ENCODE assay signal across 18 cellular contexts in the genomic region with DNA sequence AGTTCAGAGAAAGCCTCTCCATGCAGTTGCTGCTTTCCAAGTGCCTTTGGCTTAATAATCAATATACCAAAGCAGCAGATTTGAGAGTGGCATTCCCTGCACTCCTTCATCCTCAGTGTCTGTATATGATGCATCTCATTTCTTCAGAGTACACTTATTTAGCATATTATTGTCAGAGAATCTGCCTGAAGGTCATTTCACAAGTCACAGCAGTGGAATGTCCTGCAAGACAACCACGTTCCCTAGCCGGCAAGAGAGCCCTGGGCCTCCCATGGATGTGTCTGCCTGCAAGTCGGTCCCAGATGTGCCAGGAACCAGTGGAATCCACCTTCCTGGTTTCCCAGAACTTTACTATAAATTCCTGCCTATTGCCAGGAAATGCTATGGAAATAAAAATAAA.
A peak's percentile ranks its signal among the peaks of the same experiment; 100 is the strongest.
DNase-seq lines count a peak whose midpoint lies in the region; ATAC-seq, FAIRE-seq and TF ChIP-seq lines count a peak whose summit lies in the region.
"Had no signal": no experiment of that assay in that cellular context is flagged by ENCODE, and none has a peak within 500 bp of the region (broad histone marks: within the 10 kb centered on the region; RNA-seq: fewer than 3 reads in every experiment).

No MANE protein-coding gene starts in this region.

- no peak for ATAC-seq in activated CD8-positive, alpha-beta T cell treated with anti-CD3 and anti-CD28 coated beads for 36 hours
- no peak for ATAC-seq in HG03469 (IDR thresholded peaks at IDR 0.05; ENCODE audit: unreplicated experiment)

- no peak for TF ChIP-seq EP300 in esophagus muscularis mucosa (IDR thresholded peaks at IDR 0.05)

- no peak overlapping the region for H2AK5ac ChIP-seq in mesenchymal stem cell (ENCODE audit: low read length, severe bottlenecking)

- H3K36me3 ChIP-seq in esophagus muscularis mucosa (no peaks in the 10 kb centered on the region), mesenchymal stem cell (ENCODE audit: control insufficient read depth in 1 of 2, insufficient read depth in 2 of 2, low read depth in 1 of 2, low read length in 2 of 2) (no peaks in the 10 kb centered on the region), HAP-1 (replicated peaks) (no peaks in the 10 kb centered on the region)

- no peak for FAIRE-seq in GM12891 (lab: Jason Lieb, UNC)
- FAIRE-seq: RCC 7860 had no signal

- no peaks in the 10 kb centered on the region for H3K4me1 Mint-ChIP-seq in activated CD8-positive, alpha-beta T cell treated with anti-CD3 and anti-CD28 coated beads for 36 hours (ENCODE audit: low read depth)

- intact Hi-C loops in esophagus muscularis mucosa (cut with DNase I): no loop called here
- intact Hi-C loops in activated CD8-positive, alpha-beta T cell treated with anti-CD3 and anti-CD28 coated beads for 36 hours (cut with micrococcal nuclease): no loop called here

- no peaks in the 10 kb centered on the region for H3K9me3 Mint-ChIP-seq in activated CD8-positive, alpha-beta T cell treated with anti-CD3 and anti-CD28 coated beads for 36 hours
- H3K9me3 Mint-ChIP-seq: CD4-positive, alpha-beta T cell; H9 had no signal

- in situ Hi-C loops in HAP-1 (cut with MboI; ENCODE audit: low sequenced_read_pairs): no loop called here

- H3K9ac ChIP-seq in mesenchymal stem cell (ENCODE audit: low read length): no peak overlapping the region

- no peak overlapping the region for H2AFZ ChIP-seq in mesenchymal stem cell (ENCODE audit: low read depth, low read length)

- H3K4me3 Mint-ChIP-seq in activated CD8-positive, alpha-beta T cell treated with anti-CD3 and anti-CD28 coated beads for 36 hours: no peak overlapping the region
- H3K4me3 Mint-ChIP-seq: CD4-positive, alpha-beta T cell; H9 had no signal

- no peak overlapping the region for H3K23ac ChIP-seq in mesenchymal stem cell (ENCODE audit: low read length in 2 of 2)

- CTCF ChIA-PET in activated CD8-positive, alpha-beta T cell treated with anti-CD3 and anti-CD28 coated beads for 36 hours (lab: Charles Lee): interaction anchor here (1.3 kb wide), 1 partner anchor 288 kb away, joined by 3 read pairs; no protein-coding TSS in a partner anchor

- no peak overlapping the region for H3K27ac Mint-ChIP-seq in activated CD8-positive, alpha-beta T cell treated with anti-CD3 and anti-CD28 coated beads for 36 hours
- H3K27ac Mint-ChIP-seq: CD4-positive, alpha-beta T cell had no signal

- TF ChIP-seq CTCF in AG10803 (conservative IDR thresholded peaks at IDR 0.05; ENCODE audit: low read length) (no peak), esophagus muscularis mucosa (IDR thresholded peaks at IDR 0.05) (no peak)
- TF ChIP-seq CTCF in activated CD8-positive, alpha-beta T cell treated with anti-CD3 and anti-CD28 coated beads for 36 hours (IDR thresholded peaks at IDR 0.05): no peak

- H3K79me1 ChIP-seq in mesenchymal stem cell (replicated peaks; ENCODE audit: low read length, poor library complexity, severe bottlenecking): no peaks in the 10 kb centered on the region

- H3K27ac ChIP-seq in esophagus muscularis mucosa (replicated peaks in 1 of 4): no peak overlapping the region
- H3K27ac ChIP-seq in mesenchymal stem cell (ENCODE audit: low read length, poor library complexity, severe bottlenecking): no peak overlapping the region

- H3K18ac ChIP-seq in mesenchymal stem cell (ENCODE audit: low read depth in 1 of 2, low read length in 2 of 2): no peak overlapping the region

- H3K36me3 Mint-ChIP-seq in activated CD8-positive, alpha-beta T cell treated with anti-CD3 and anti-CD28 coated beads for 36 hours (ENCODE audit: low read depth): no peaks in the 10 kb centered on the region

- H2BK5ac ChIP-seq in mesenchymal stem cell (ENCODE audit: low read depth, low read length, poor library complexity, severe bottlenecking): no peak overlapping the region

- no peak overlapping the region for H2BK15ac ChIP-seq in mesenchymal stem cell (ENCODE audit: low read depth, poor library complexity, severe bottlenecking)

- no peak for TF ChIP-seq POLR2A in esophagus muscularis mucosa (IDR thresholded peaks at IDR 0.05; ENCODE audit: low read depth)
- no peak for TF ChIP-seq POLR2A in GM12891 (IDR thresholded peaks at IDR 0.05; ENCODE audit: low read depth, low read length)

- no peak overlapping the region for H3K14ac ChIP-seq in mesenchymal stem cell (ENCODE audit: low read length in 2 of 2)

- no peaks in the 10 kb centered on the region for H3K27me3 ChIP-seq in esophagus muscularis mucosa
- H3K27me3 ChIP-seq in mesenchymal stem cell (ENCODE audit: control insufficient read depth in 1 of 2, insufficient read depth in 1 of 2, low read length in 2 of 2): peaks cover 0 to 3% of the 10 kb centered on the region in 2 experiments
- H3K27me3 ChIP-seq in HAP-1 (ENCODE audit: low read depth): no peaks in the 10 kb centered on the region

- no peaks in the 10 kb centered on the region for H3K27me3 Mint-ChIP-seq in activated CD8-positive, alpha-beta T cell treated with anti-CD3 and anti-CD28 coated beads for 36 hours
- H3K27me3 Mint-ChIP-seq: CD4-positive, alpha-beta T cell had no signal

- no peak overlapping the region for H2BK120ac ChIP-seq in mesenchymal stem cell (ENCODE audit: low read depth, low read length)

- H2BK12ac ChIP-seq in mesenchymal stem cell (ENCODE audit: low read length in 2 of 2): no peak overlapping the region

- no peak overlapping the region for H3K4ac ChIP-seq in mesenchymal stem cell (ENCODE audit: low read depth in 1 of 2, low read length in 2 of 2)

- H3K4me3 ChIP-seq in AG10803 (ENCODE audit: low read length) (no peak overlapping the region), esophagus muscularis mucosa (no peak overlapping the region), mesenchymal stem cell (ENCODE audit: insufficient read depth in 1 of 2, low read depth in 1 of 2, low read length in 2 of 2) (no peak overlapping the region), HAP-1 (no peak overlapping the region)

- peaks cover 0 to 4% (median 0%) of the 10 kb centered on the region in 4 donors for H3K4me1 ChIP-seq in esophagus muscularis mucosa
- peaks cover 10% of the 10 kb centered on the region for H3K4me1 ChIP-seq in mesenchymal stem cell (ENCODE audit: control insufficient read depth, insufficient read depth, low read depth, low read length)
- no peaks in the 10 kb centered on the region for H3K4me1 ChIP-seq in HAP-1

- H3K9me3 ChIP-seq in esophagus muscularis mucosa (no peaks in the 10 kb centered on the region), mesenchymal stem cell (ENCODE audit: control insufficient read depth, low read length) (no peaks in the 10 kb centered on the region), HAP-1 (no peaks in the 10 kb centered on the region)
- H3K9me3 ChIP-seq: Caco-2 had no signal

- peak; percentile 70 for DNase-seq in AG10803 (ENCODE audit: low read depth)
- peak; percentile 15 for DNase-seq in RPMI7951 (ENCODE audit: low read depth)
- peak; percentile 60 for DNase-seq in esophagus muscularis mucosa (ENCODE audit: extremely low spot score)
- peak; percentile 12 for DNase-seq in mesenchymal stem cell
- DNase-seq in activated CD8-positive, alpha-beta T cell treated with anti-CD3 and anti-CD28 coated beads for 36 hours: no peak
- no peak for DNase-seq in HAP-1 (ENCODE audit: low spot score in 2 of 2)
- DNase-seq in GM12891 (ENCODE audit: insufficient read length, low spot score): no peak
- DNase-seq: 8988T; Caco-2; CD4-positive, alpha-beta T cell; DMS153; H9; KBM-7; NCI-H1105 treated with DMSO at 0.1 percent for 48 hours; NCI-H1694 treated with DMSO at 0.1 percent for 48 hours; Right ventricle myocardium superior had no signal

- POLR2A ChIA-PET in activated CD8-positive, alpha-beta T cell treated with anti-CD3 and anti-CD28 coated beads for 36 hours (lab: Charles Lee): no interaction called here

- H4K91ac ChIP-seq in mesenchymal stem cell (ENCODE audit: low read length): no peak overlapping the region

- H3K4me2 ChIP-seq in mesenchymal stem cell (ENCODE audit: low read length, poor library complexity, severe bottlenecking): no peak overlapping the region

- H4K8ac ChIP-seq in mesenchymal stem cell (ENCODE audit: low read length): no peak overlapping the region

- 74% methylated on average over 3 of the region's 3 CpGs for WGBS in esophagus muscularis mucosa
- 83% methylated on average over 3 of the region's 3 CpGs for whole genome bisulfite sequencing in mesenchymal stem cell

TF ChIP-seq in GM12891, 5 proteins besides CTCF, POLR2A, EP300 and RAD21:
- TF ChIP-seq SPI1 (IDR thresholded peaks at IDR 0.05; ENCODE audit: low read depth, low read length) (no peak), PAX5 (IDR thresholded peaks at IDR 0.05; ENCODE audit: insufficient read depth, low read length, severe bottlenecking) (no peak), POU2F2 (IDR thresholded peaks at IDR 0.05; ENCODE audit: low read depth, low read length) (no peak), POLR2AphosphoS5 (IDR thresholded peaks at IDR 0.05; ENCODE audit: low read depth, low read length) (no peak), TAF1 (IDR thresholded peaks at IDR 0.05; ENCODE audit: low read depth, low read length) (no peak)

Comparison
In these comparisons a context has a peak if more than half of its experiments do, and no peak if none do; other contexts are left out.
1. DNase-seq: peak in AG10803 (single experiment), RPMI7951 (single experiment), esophagus muscularis mucosa (single experiment) and mesenchymal stem cell (single experiment); none in activated CD8-positive, alpha-beta T cell treated with anti-CD3 and anti-CD28 coated beads for 36 hours (single experiment), HAP-1 (0 of 2) and GM12891 (single experiment).